ENCODE assay signal across 1 cellular context in genomic region chrX:106987488-106987887, GRCh38.
TF ChIP-seq lines count a peak whose summit lies in the region.

No MANE protein-coding gene starts in this region.

TF ChIP-seq in GM12878, 131 proteins besides CTCF, POLR2A, EP300 and RAD21:
- TF ChIP-seq ZNF274 (IDR thresholded peaks at IDR 0.05; ENCODE audit: insufficient read depth, insufficient read length), result no peak
- no peak for TF ChIP-seq ZNF24 (IDR thresholded peaks at IDR 0.05)
- no peak for TF ChIP-seq SMAD5 (IDR thresholded peaks at IDR 0.05; ENCODE audit: low read depth)
- TF ChIP-seq CBX5 (IDR thresholded peaks at IDR 0.05; ENCODE audit: low read depth), result no peak
- no peak for TF ChIP-seq TBL1XR1 (IDR thresholded peaks at IDR 0.05; ENCODE audit: low read depth, low read length)
- TF ChIP-seq ZBTB4 (CRISPR knock-in tag; IDR thresholded peaks at IDR 0.05), result no peak
- no peak for TF ChIP-seq NR2F1 (conservative IDR thresholded peaks at IDR 0.05)
- TF ChIP-seq BMI1 (IDR thresholded peaks at IDR 0.05; ENCODE audit: borderline replicate concordance), result no peak
- TF ChIP-seq GABPA (IDR thresholded peaks at IDR 0.05; ENCODE audit: low read depth), result no peak
TF ChIP-seq in GM12878: peak in this region for 0.
